In the genomic region with DNA sequence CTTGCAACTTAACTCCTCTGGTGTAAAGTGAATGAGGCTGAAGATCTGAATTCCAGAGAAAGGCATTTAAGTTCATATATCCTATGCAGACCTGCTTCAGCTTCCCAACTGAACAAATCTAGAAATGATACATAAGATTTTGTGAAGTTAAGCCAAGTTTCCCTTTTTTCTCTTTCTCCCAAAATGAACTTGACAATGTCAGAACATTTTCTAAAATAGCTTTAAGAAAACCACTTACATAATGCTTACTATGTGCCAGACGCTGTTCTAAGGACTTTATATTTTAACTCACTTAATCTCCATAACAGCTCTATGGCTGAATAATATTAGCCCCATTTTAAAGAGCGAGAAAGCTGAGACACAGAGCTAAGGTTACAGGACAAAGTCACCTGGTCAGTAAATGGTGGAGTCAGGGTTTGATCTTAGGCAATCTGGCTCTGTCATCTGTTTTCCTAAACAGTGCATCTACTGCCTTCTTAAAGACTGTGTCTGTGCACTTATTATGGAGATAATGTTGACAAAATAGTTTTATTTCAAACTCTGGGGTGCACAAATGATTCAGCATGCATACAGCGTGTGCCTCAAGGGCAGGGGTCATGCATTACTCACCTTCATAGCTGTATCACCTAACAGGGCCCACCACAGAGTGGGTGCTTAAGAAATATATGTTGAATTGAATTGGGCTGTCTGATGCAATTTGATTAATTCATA, we compare ENCODE assay signal across 24 cellular contexts.
DNase-seq lines count a peak whose midpoint lies in the region; ATAC-seq and TF ChIP-seq lines count a peak whose summit lies in the region.
"Had no signal": no experiment of that assay in that cellular context is flagged by ENCODE, and none has a peak within 500 bp of the region (broad histone marks: within the 10 kb centered on the region; RNA-seq: fewer than 3 reads in every experiment).

No MANE protein-coding gene starts in this region.

- DNase-seq in ELR (ENCODE audit: low read depth) (peak; percentile 3), NCI-H69 (lab: John Stamatoyannopoulos, UW) (peak; percentile 19), caudate nucleus (lab: John Stamatoyannopoulos, UW) (peak in 6 of 61 donors; percentile 7 to 37 (median 26)), middle frontal gyrus (ENCODE audit: extremely low spot score, low spot score) (peak; percentile 33), GM23338 (ENCODE audit: low spot score) (no peak), NCI-H510A treated with DMSO at 0.1 percent for 48 hours (lab: John Stamatoyannopoulos, UW) (no peak), neural progenitor cell (ENCODE audit: low spot score) (no peak)
- no peak for DNase-seq in stimulated activated naive B cell treated with anti-CD40 and anti-IgM and Interleukin-4, amounts not matched to agents 10 μg/mL and 1 μg/mL and 100 μg/mL, for 72 hours
- DNase-seq: 8988T; C1 segment of cervical spinal cord; Calu3; CD8-positive, alpha-beta T cell; DMS153; GF-D8; Karpas-422; MG63; NCI-H187 treated with DMSO at 0.1 percent for 48 hours; NCI-H2107; NCI-H774; NK-92 treated with Interleukin-12 subunit alpha and Interleukin-12 subunit beta, amount 100 ng/mL, for 24 hours; Peyer's patch had no signal

- H3K27ac ChIP-seq in caudate nucleus (ENCODE audit: low read depth, low read length), result peak overlapping the region; percentile 37
- no peak overlapping the region for H3K27ac ChIP-seq in GM23338 (ENCODE audit: low read depth)
- H3K27ac ChIP-seq in neural progenitor cell, result no peak overlapping the region
- H3K27ac ChIP-seq: Peyer's patch had no signal

- H3K4me2 ChIP-seq in GM23338 (no peak overlapping the region), neural progenitor cell (no peak overlapping the region)

- H3K36me3 Mint-ChIP-seq in GM23338 (ENCODE audit: low read depth) (peaks cover 3% of the 10 kb centered on the region; the same call in 1 of the 3 replicates), neural progenitor cell (peaks cover 3% of the 10 kb centered on the region)
- peaks cover 0 to 3% of the 10 kb centered on the region in 2 donors for H3K36me3 Mint-ChIP-seq in stimulated activated naive B cell treated with anti-CD40 and anti-IgM and Interleukin-4, amounts not matched to agents 10 μg/mL and 1 μg/mL and 100 μg/mL, for 72 hours
- H3K36me3 Mint-ChIP-seq: CD8-positive, alpha-beta T cell; IgD-negative memory B cell had no signal

- H3K4me1 ChIP-seq in GM23338 (ENCODE audit: insufficient read depth), result peaks cover 7% of the 10 kb centered on the region; the same call in 1 of the 2 replicates
- no peaks in the 10 kb centered on the region for H3K4me1 ChIP-seq in neural progenitor cell

- no peaks in the 10 kb centered on the region for H3K36me3 ChIP-seq in GM23338 (ENCODE audit: insufficient read depth)
- H3K36me3 ChIP-seq in neural progenitor cell, result no peaks in the 10 kb centered on the region
- H3K36me3 ChIP-seq: HAP-1, MG63 had no signal

- no peak for ATAC-seq in GM23338
- ATAC-seq in stimulated activated naive B cell treated with anti-CD40 and anti-IgM and Interleukin-4, amounts not matched to agents 10 μg/mL and 1 μg/mL and 100 μg/mL, for 72 hours (replicated peaks), result no peak
- ATAC-seq: CD8-positive, alpha-beta T cell; SK-N-SH treated with all-trans-retinoic acid at 6 μM for 48 hours had no signal

- H3K9ac ChIP-seq in neural progenitor cell, result no peak overlapping the region

- no peak for TF ChIP-seq CTCF in GM23338 (conservative IDR thresholded peaks at IDR 0.05; ENCODE audit: low read depth in 2 of 2)
- TF ChIP-seq CTCF in neural progenitor cell (IDR thresholded peaks at IDR 0.05), result no peak

- H3K9me2 ChIP-seq in GM23338 (ENCODE audit: insufficient read depth), result peaks cover 4% of the 10 kb centered on the region

- no peaks in the 10 kb centered on the region for H3F3A ChIP-seq in GM23338 (replicated peaks; ENCODE audit: low read depth)
- H3F3A ChIP-seq in neural progenitor cell (ENCODE audit: low read depth), result no peaks in the 10 kb centered on the region

- no peaks in the 10 kb centered on the region for H3K9me3 Mint-ChIP-seq in GM23338
- no peaks in the 10 kb centered on the region for H3K9me3 Mint-ChIP-seq in stimulated activated naive B cell treated with anti-CD40 and anti-IgM and Interleukin-4, amounts not matched to agents 10 μg/mL and 1 μg/mL and 100 μg/mL, for 72 hours
- no peaks in the 10 kb centered on the region for H3K9me3 Mint-ChIP-seq in neural progenitor cell
- H3K9me3 Mint-ChIP-seq: CD8-positive, alpha-beta T cell had no signal

- H4K20me1 ChIP-seq in GM23338 (replicated peaks; ENCODE audit: insufficient read depth), result no peaks in the 10 kb centered on the region
- no peaks in the 10 kb centered on the region for H4K20me1 ChIP-seq in neural progenitor cell (ENCODE audit: low read depth)

- H2AFZ ChIP-seq in GM23338 (no peak overlapping the region), neural progenitor cell (replicated peaks) (no peak overlapping the region)

- H3K79me2 ChIP-seq in GM23338 (replicated peaks; ENCODE audit: insufficient read depth) (no peaks in the 10 kb centered on the region), neural progenitor cell (ENCODE audit: low read depth) (no peaks in the 10 kb centered on the region)

- no peaks in the 10 kb centered on the region for H3K9me3 ChIP-seq in neural progenitor cell (ENCODE audit: low read depth)
- H3K9me3 ChIP-seq: HAP-1, MG63, Peyer's patch had no signal

- H3K27ac Mint-ChIP-seq in GM23338, result no peak overlapping the region
- H3K27ac Mint-ChIP-seq in stimulated activated naive B cell treated with anti-CD40 and anti-IgM and Interleukin-4, amounts not matched to agents 10 μg/mL and 1 μg/mL and 100 μg/mL, for 72 hours, result no peak overlapping the region
- no peak overlapping the region for H3K27ac Mint-ChIP-seq in neural progenitor cell
- H3K27ac Mint-ChIP-seq: CD8-positive, alpha-beta T cell; IgD-negative memory B cell had no signal

- peaks cover 16% of the 10 kb centered on the region for H3K4me1 Mint-ChIP-seq in GM23338
- peaks cover 0 to 4% of the 10 kb centered on the region in 2 donors for H3K4me1 Mint-ChIP-seq in stimulated activated naive B cell treated with anti-CD40 and anti-IgM and Interleukin-4, amounts not matched to agents 10 μg/mL and 1 μg/mL and 100 μg/mL, for 72 hours
- H3K4me1 Mint-ChIP-seq in neural progenitor cell, result peaks cover 2% of the 10 kb centered on the region
- H3K4me1 Mint-ChIP-seq: IgD-negative memory B cell had no signal

- peaks cover 6% of the 10 kb centered on the region for H3K27me3 Mint-ChIP-seq in GM23338 (ENCODE audit: insufficient read depth, low read depth, poor library complexity)
- no peaks in the 10 kb centered on the region for H3K27me3 Mint-ChIP-seq in stimulated activated naive B cell treated with anti-CD40 and anti-IgM and Interleukin-4, amounts not matched to agents 10 μg/mL and 1 μg/mL and 100 μg/mL, for 72 hours
- H3K27me3 Mint-ChIP-seq in neural progenitor cell (ENCODE audit: insufficient read depth, low read depth), result peaks cover 2% of the 10 kb centered on the region

- H3K4me3 ChIP-seq in GM23338 (no peak overlapping the region), neural progenitor cell (no peak overlapping the region)
- H3K4me3 ChIP-seq: HAP-1, MG63, Peyer's patch had no signal

- H3K4me3 Mint-ChIP-seq in GM23338, result no peak overlapping the region
- no peak overlapping the region for H3K4me3 Mint-ChIP-seq in stimulated activated naive B cell treated with anti-CD40 and anti-IgM and Interleukin-4, amounts not matched to agents 10 μg/mL and 1 μg/mL and 100 μg/mL, for 72 hours
- no peak overlapping the region for H3K4me3 Mint-ChIP-seq in neural progenitor cell
- H3K4me3 Mint-ChIP-seq: CD8-positive, alpha-beta T cell; IgD-negative memory B cell had no signal

- no peaks in the 10 kb centered on the region for H3K27me3 ChIP-seq in GM23338 (ENCODE audit: insufficient read depth)
- no peaks in the 10 kb centered on the region for H3K27me3 ChIP-seq in neural progenitor cell
- H3K27me3 ChIP-seq: MG63, Peyer's patch had no signal

TF ChIP-seq in GM23338, 12 proteins besides CTCF, POLR2A, EP300 and RAD21 (continues in another document):
- no peak for TF ChIP-seq EZH2 (IDR thresholded peaks at IDR 0.05; ENCODE audit: low read depth, unreplicated experiment)
- TF ChIP-seq CREB1 (CRISPR knock-in tag; IDR thresholded peaks at IDR 0.05; ENCODE audit: low read depth), result no peak

Comparison
In these comparisons a context has a peak if more than half of its experiments do, and no peak if none do; other contexts are left out.
1. DNase-seq: peak in ELR (single experiment), NCI-H69 (single experiment) and middle frontal gyrus (single experiment); none in GM23338 (single experiment), NCI-H510A treated with DMSO at 0.1 percent for 48 hours (single experiment), stimulated activated naive B cell treated with anti-CD40 and anti-IgM and Interleukin-4, amounts not matched to agents 10 μg/mL and 1 μg/mL and 100 μg/mL, for 72 hours (single experiment) and neural progenitor cell (single experiment).